21 cellular contexts compared by ENCODE assay signal in the genomic region with DNA sequence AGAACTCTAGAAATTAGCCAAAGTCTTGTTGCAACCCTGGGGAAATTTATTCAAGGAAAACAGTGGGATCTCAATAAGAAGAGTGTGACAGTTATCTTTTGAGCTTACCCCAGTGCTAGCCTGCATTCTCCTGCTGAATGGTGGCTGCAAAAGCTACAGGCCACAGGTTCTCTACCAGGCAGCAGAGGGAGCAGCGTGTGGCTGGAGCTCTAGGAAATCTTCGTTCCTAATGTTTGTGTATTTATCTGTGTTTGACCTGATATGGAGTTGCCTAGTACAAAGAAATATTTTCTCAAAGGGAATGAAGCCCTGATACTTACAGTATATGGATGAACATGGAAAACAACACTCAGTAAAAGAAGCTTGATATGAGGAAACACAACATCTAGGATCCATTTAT.
A peak's percentile ranks its signal among the peaks of the same experiment; 100 is the strongest.
DNase-seq lines count a peak whose midpoint lies in the region; ATAC-seq and TF ChIP-seq lines count a peak whose summit lies in the region.
"Had no signal": no experiment of that assay in that cellular context is flagged by ENCODE, and none has a peak within 500 bp of the region (broad histone marks: within the 10 kb centered on the region; RNA-seq: fewer than 3 reads in every experiment).

No MANE protein-coding gene starts in this region.

- no peak for TF ChIP-seq POLR2A in thyroid gland (IDR thresholded peaks at IDR 0.05)

- intact Hi-C loops in thyroid gland (cut with DNase I) = no loop called here

- H3K27ac ChIP-seq in VCaP (no peak overlapping the region), thyroid gland (no peak overlapping the region)
- H3K27ac ChIP-seq: BLaER1 treated with 17β-estradiol and CSF1 and Interleukin-3, amounts not matched to agents 10 nM and 100 nM had no signal

- H3K27me3 ChIP-seq in thyroid gland = no peaks in the 10 kb centered on the region
- H3K27me3 ChIP-seq: BLaER1 treated with 17β-estradiol and CSF1 and Interleukin-3, amounts not matched to agents 10 nM and 100 nM had no signal

- H3K4me1 ChIP-seq in thyroid gland = no peaks in the 10 kb centered on the region
- H3K4me1 ChIP-seq: BLaER1 treated with 17β-estradiol and CSF1 and Interleukin-3, amounts not matched to agents 10 nM and 100 nM had no signal

- TF ChIP-seq CTCF in VCaP (conservative IDR thresholded peaks at IDR 0.05) = peak; percentile 57
- no peak for TF ChIP-seq CTCF in thyroid gland (IDR thresholded peaks at IDR 0.05)

- WGBS in thyroid gland, 2 donors = 32 to 60% methylated on average over 2 of the region's 2 CpGs

- ATAC-seq in HG02884 (IDR thresholded peaks at IDR 0.05; ENCODE audit: unreplicated experiment) = no peak
- ATAC-seq in HG03520 (IDR thresholded peaks at IDR 0.05; ENCODE audit: unreplicated experiment) = no peak
- ATAC-seq: T-cell had no signal

- no peaks in the 10 kb centered on the region for H3K36me3 ChIP-seq in thyroid gland
- H3K36me3 ChIP-seq: BLaER1 treated with 17β-estradiol and CSF1 and Interleukin-3, amounts not matched to agents 10 nM and 100 nM had no signal

- H3K4me3 ChIP-seq in thyroid gland (replicated peaks in 1 of 3) = no peak overlapping the region
- H3K4me3 ChIP-seq: BLaER1 treated with 17β-estradiol and CSF1 and Interleukin-3, amounts not matched to agents 10 nM and 100 nM had no signal

- DNase-seq in EH (ENCODE audit: low read depth) (peak; percentile 0), glomerular visceral epithelial cell (ENCODE audit: extremely low spot score) (peak; percentile 0), NCI-H2171 treated with DMSO at 0.1 percent for 48 hours (lab: John Stamatoyannopoulos, UW) (no peak), thyroid gland (no peak)
- DNase-seq: CD8-positive, alpha-beta memory T cell; DND-41; GF-D8; GOT3; NCI-H1105 treated with DMSO at 0.1 percent for 48 hours; NCI-H1694; NCI-H2081 treated with DMSO at 0.1 percent for 48 hours; NCI-H510A; NCI-H748 treated with DMSO at 0.1 percent for 48 hours; OCI-M1; SHP77; SK-N-SH; T-cell had no signal

- no peaks in the 10 kb centered on the region for H3K9me3 ChIP-seq in thyroid gland
- H3K9me3 ChIP-seq: BLaER1 treated with 17β-estradiol and CSF1 and Interleukin-3, amounts not matched to agents 10 nM and 100 nM; SK-N-SH had no signal

Comparison
In these comparisons a context has a peak if more than half of its experiments do, and no peak if none do; other contexts are left out.
1. DNase-seq: peak in EH (single experiment) and glomerular visceral epithelial cell (single experiment); none in NCI-H2171 treated with DMSO at 0.1 percent for 48 hours (single experiment) and thyroid gland (0 of 2).